Comparison of ENCODE assay signal across 9 cellular contexts in the genomic region with DNA sequence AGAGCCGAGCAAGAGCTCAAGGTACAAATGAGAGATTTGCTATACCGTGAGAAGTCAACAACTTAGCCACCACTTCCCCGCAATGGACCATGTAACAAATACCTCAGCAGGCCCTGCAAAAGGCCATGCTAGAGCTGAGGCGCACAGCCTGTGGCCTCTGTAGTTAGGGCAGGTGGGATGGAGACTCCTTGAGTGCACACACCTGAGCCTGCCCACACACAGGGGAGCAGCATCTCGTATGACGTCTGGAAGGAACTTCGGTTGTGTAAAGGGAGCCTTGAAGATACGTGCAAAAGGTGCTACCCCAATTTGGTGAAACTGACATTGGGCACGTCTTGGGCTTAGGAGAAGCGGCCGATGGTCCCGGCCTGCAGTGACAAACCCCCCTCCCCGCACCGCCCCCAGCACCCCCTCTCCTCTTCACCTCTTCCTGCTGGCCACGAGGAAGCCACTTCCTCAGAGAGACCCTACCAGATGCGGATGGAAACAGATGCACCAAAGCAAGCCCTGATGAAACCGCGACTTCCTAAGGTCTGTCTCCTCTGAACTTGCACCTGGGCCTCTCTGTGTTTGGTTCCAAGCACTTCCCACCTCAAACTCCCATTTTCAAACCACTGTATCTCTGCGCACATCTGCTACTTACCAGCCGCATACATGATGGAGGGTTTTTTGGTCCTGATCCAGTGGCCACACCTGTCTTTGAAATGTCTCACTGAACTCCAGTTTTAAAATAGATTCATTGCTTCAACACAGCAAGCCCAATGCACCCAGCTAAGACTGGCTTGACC. TPM values are rescaled to one million over a fixed set of nuclear protein-coding genes. Genes with fewer than 3 reads are reported as not detected.
A peak's percentile ranks its signal among the peaks of the same experiment; 100 is the strongest.
DNase-seq lines count a peak whose midpoint lies in the region; ATAC-seq and TF ChIP-seq lines count a peak whose summit lies in the region.
"Had no signal": no experiment of that assay in that cellular context is flagged by ENCODE, and none has a peak within 500 bp of the region (broad histone marks: within the 10 kb centered on the region; RNA-seq: fewer than 3 reads in every experiment).

No MANE protein-coding gene starts in this region.

- peaks cover 5 to 74% (median 32%) of the 10 kb centered on the region in 9 donors for H3K4me1 ChIP-seq in heart right ventricle
- peaks cover 35% of the 10 kb centered on the region for H3K4me1 ChIP-seq in stomach smooth muscle (ENCODE audit: control insufficient read depth, insufficient read depth, low read length)

- no peak for DNase-seq in heart right ventricle
- no peak for DNase-seq in Right ventricle myocardium inferior (ENCODE audit: missing footprints)
- DNase-seq in central memory CD4-positive, alpha-beta T cell, result peak; percentile 20
- DNase-seq in foreskin melanocyte, result no peak
- DNase-seq in kidney tubule cell (ENCODE audit: low spot score), result no peak
- DNase-seq: activated effector memory CD4-positive, alpha-beta T cell treated with Interleukin-2 at 50 U/mL for 16 hours; effector CD8-positive, alpha-beta T cell; NCI-H1105 treated with DMSO at 0.1 percent for 48 hours had no signal

- WGBS in heart right ventricle, 2 donors, result 89% methylated on average over 20 of the region's 20 CpGs

- peak overlapping the region in 7 of 10 donors; percentile 52 to 84 (median 79) for H3K27ac ChIP-seq in heart right ventricle
- H3K27ac ChIP-seq in stomach smooth muscle (ENCODE audit: low read length), result peak overlapping the region; percentile 85

- ATAC-seq in heart right ventricle (no peak), Right ventricle myocardium inferior (no peak)

- H3K9ac ChIP-seq in stomach smooth muscle (ENCODE audit: low read length in 2 of 2), result peak overlapping the region in 1 of 2 donors; percentile 36

- H3K9me3 ChIP-seq in heart right ventricle (no peaks in the 10 kb centered on the region), stomach smooth muscle (ENCODE audit: control insufficient read depth in 2 of 2, low read length in 2 of 2) (no peaks in the 10 kb centered on the region)

- H3K36me3 ChIP-seq in heart right ventricle (peaks cover 0 to 73% (median 17%) of the 10 kb centered on the region in 9 donors), stomach smooth muscle (ENCODE audit: control insufficient read depth in 2 of 2, insufficient read depth in 2 of 2, low read length in 2 of 2) (peaks cover 5 to 10% of the 10 kb centered on the region in 2 donors)

- intact Hi-C loops in heart right ventricle (cut with DNase I) (loop anchor here in 4 of 10 donors (5.0 to 10.0 kb wide), 4 partner anchors 42 to 245 kb away; a partner anchor contains a TSS), Right ventricle myocardium inferior (cut with DNase I) (loop anchor here (5.0 to 10.0 kb wide), 2 partner anchors 42 to 85 kb away; a partner anchor contains a TSS)

- H3K27me3 ChIP-seq in heart right ventricle (no peaks in the 10 kb centered on the region), stomach smooth muscle (ENCODE audit: control insufficient read depth in 1 of 2, insufficient read depth in 2 of 2, low read length in 2 of 2) (no peaks in the 10 kb centered on the region)

- no peak for TF ChIP-seq CTCF in heart right ventricle (IDR thresholded peaks at IDR 0.05)

- H3K4me3 ChIP-seq in heart right ventricle, result no peak overlapping the region
- H3K4me3 ChIP-seq in stomach smooth muscle (ENCODE audit: low read length in 2 of 2), result no peak overlapping the region

RNA-seq across cellular contexts. Expression of a gene that starts 10.6 kb away (rescaled TPM):
- 10 to 100 TPM in 1 of 10 donors, 1 to 10 TPM in 9; 6.3 to 10.4 (median 7.5) TPM for total RNA-seq in heart right ventricle
- polyA plus RNA-seq in heart right ventricle, result 10 to 100 TPM in 1 of 2 donors, 1 to 10 TPM in 1; 7.7 to 12.7 TPM
- 6.2 TPM for total RNA-seq in Right ventricle myocardium inferior

RNA-seq across cellular contexts. Expression of a gene that starts 23.7 kb away (rescaled TPM):
- total RNA-seq in heart right ventricle (under 1 TPM in 9 of 10 donors, not detected in 1; 0.05 to 0.23 (median 0.13) TPM), Right ventricle myocardium inferior (0.08 TPM)
- polyA plus RNA-seq in heart right ventricle, result under 1 TPM; 0.01 to 0.07 TPM

RNA-seq across cellular contexts. Expression of a gene that starts 28.4 kb away (rescaled TPM):
- total RNA-seq in heart right ventricle (10 to 100 TPM; 20.5 to 29.2 (median 26.1) TPM), Right ventricle myocardium inferior (23.8 TPM)
- polyA plus RNA-seq in heart right ventricle, result 10 to 100 TPM; 22.2 to 27.2 TPM

RNA-seq across cellular contexts. Expression of a gene that starts 57.2 kb away (rescaled TPM):
- 1 to 10 TPM in 2 of 10 donors, under 1 TPM in 8; 0.17 to 4.7 (median 0.37) TPM for total RNA-seq in heart right ventricle
- polyA plus RNA-seq in heart right ventricle, result under 1 TPM; 0.29 to 0.33 TPM
- 0.92 TPM for total RNA-seq in Right ventricle myocardium inferior
